In the genomic region with DNA sequence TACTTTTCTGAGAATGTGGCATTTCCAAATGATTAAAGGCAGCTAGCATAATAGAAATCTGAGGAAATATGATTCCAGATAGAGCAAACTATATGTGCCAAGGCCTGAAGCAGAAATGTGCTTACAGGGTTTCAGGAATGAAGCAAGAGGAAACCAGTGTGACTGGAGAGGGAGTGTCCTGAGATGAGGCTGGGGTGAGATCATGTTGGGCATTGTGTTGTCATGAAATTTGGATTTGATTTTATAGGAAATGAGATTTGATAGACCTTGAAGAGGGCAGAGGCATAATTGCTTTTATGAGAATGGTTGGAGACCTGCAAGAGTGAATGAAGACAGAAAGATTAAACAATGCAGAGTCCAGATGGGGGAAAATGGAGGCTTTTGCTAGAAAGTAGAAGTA, we compare ENCODE assay signal across 9 cellular contexts.
DNase-seq lines count a peak whose midpoint lies in the region; ATAC-seq and TF ChIP-seq lines count a peak whose summit lies in the region.
"Had no signal": no experiment of that assay in that cellular context is flagged by ENCODE, and none has a peak within 500 bp of the region (broad histone marks: within the 10 kb centered on the region; RNA-seq: fewer than 3 reads in every experiment).

No MANE protein-coding gene starts in this region.

- in situ Hi-C loops in IMR-90 (cut with MboI; ENCODE audit: low sequenced_read_pairs), result no loop called here

- no peaks in the 10 kb centered on the region for H4K20me1 ChIP-seq in IMR-90 (ENCODE audit: insufficient read depth, low read length)

- H3K27me3 ChIP-seq in IMR-90 (ENCODE audit: control insufficient read depth, insufficient read depth, low read length) (no peaks in the 10 kb centered on the region), dorsolateral prefrontal cortex (peaks cover 0 to 3% (median 0%) of the 10 kb centered on the region in 45 donors)

- H4K91ac ChIP-seq in IMR-90 (ENCODE audit: insufficient read depth, low read depth, low read length), result peak overlapping the region; percentile 89

- peak; percentile 61 for ATAC-seq in IMR-90 (ENCODE audit: low read depth)
- ATAC-seq in left colon, result peak; percentile 42
- no peak for ATAC-seq in GM19397 (IDR thresholded peaks at IDR 0.05; ENCODE audit: unreplicated experiment)

- CTCF ChIA-PET in AG04449 (lab: Yijun Ruan, JAX) (interaction anchor here (1.6 kb wide), 1 partner anchor 12 kb away, joined by 3 read pairs; no protein-coding TSS in a partner anchor), IMR-90 (lab: Yijun Ruan, JAX) (no interaction called here)

- dilution Hi-C loops in IMR-90 (cut with HindIII; ENCODE audit: low sequenced_read_pairs, unreplicated experiment), result no loop called here

- POLR2A ChIA-PET in AG04449 (lab: Yijun Ruan, JAX), result no interaction called here
- POLR2A ChIA-PET in IMR-90 (lab: Charles Lee; ENCODE audit: unreplicated experiment), result no interaction called here

- peak overlapping the region; percentile 86 for H3K14ac ChIP-seq in IMR-90 (replicated peaks; ENCODE audit: low read depth, low read length)

- TF ChIP-seq POLR2A in IMR-90 (IDR thresholded peaks at IDR 0.05; ENCODE audit: low read depth, low read length), result no peak

- TF ChIP-seq RAD21 in IMR-90 (IDR thresholded peaks at IDR 0.05; ENCODE audit: low read length), result no peak

- H2BK20ac ChIP-seq in IMR-90 (ENCODE audit: low read depth, low read length), result peak overlapping the region; percentile 96

- no peaks in the 10 kb centered on the region for H3K36me3 ChIP-seq in IMR-90 (ENCODE audit: control insufficient read depth, insufficient read depth, low read length)

- no peaks in the 10 kb centered on the region for H3K9me3 ChIP-seq in IMR-90 (ENCODE audit: control insufficient read depth, insufficient read depth, low read length)

- no peak overlapping the region for H3K9ac ChIP-seq in IMR-90 (ENCODE audit: low read depth, low read length)

- H3K9me1 ChIP-seq in IMR-90 (ENCODE audit: insufficient read depth, low read length), result peaks cover 4% of the 10 kb centered on the region

- DNase-seq in AG04449 (ENCODE audit: low read depth, low spot score) (peak; percentile 63), IMR-90 (peak; percentile 82), amniotic epithelial cell (ENCODE audit: low read depth) (peak; percentile 87), left colon (no peak), dorsolateral prefrontal cortex (no peak), putamen (ENCODE audit: low spot score) (no peak), NCI-H748 treated with DMSO at 0.1 percent for 48 hours (lab: John Stamatoyannopoulos, UW) (no peak)
- DNase-seq: NCI-H2171 had no signal

- peak overlapping the region; percentile 90 for H2BK120ac ChIP-seq in IMR-90 (ENCODE audit: low read depth, low read length)

- peak overlapping the region; percentile 56; the same call in 1 of the 2 replicates for H3K56ac ChIP-seq in IMR-90 (ENCODE audit: extremely low read depth, insufficient read depth, low read length)

- H3K4ac ChIP-seq in IMR-90 (ENCODE audit: low read depth, low read length), result peak overlapping the region; percentile 77

- intact Hi-C loops in IMR-90 (cut with micrococcal nuclease), result loop anchor here (5.0 kb wide), 2 partner anchors 121 to 271 kb away; no protein-coding TSS in a partner anchor
- intact Hi-C loops in left colon (cut with DNase I, micrococcal nuclease), result no loop called here
- intact Hi-C loops in dorsolateral prefrontal cortex (cut with DNase I), result no loop called here

- H3K27ac ChIP-seq in IMR-90 (ENCODE audit: insufficient read depth, low read length) (peak overlapping the region; percentile 56), dorsolateral prefrontal cortex (no peak overlapping the region)

- H4K8ac ChIP-seq in IMR-90 (ENCODE audit: low read depth in 2 of 2, low read length in 2 of 2), result peak overlapping the region; percentile 41 to 93

- peak overlapping the region; percentile 89; the same call in 1 of the 2 replicates for H2AK5ac ChIP-seq in IMR-90 (ENCODE audit: low read depth, low read length)

- H2AFZ ChIP-seq in IMR-90 (replicated peaks; ENCODE audit: low read length, poor library complexity), result no peak overlapping the region

- peak overlapping the region; percentile 49 for H4K5ac ChIP-seq in IMR-90 (ENCODE audit: low read depth, low read length)

- peak overlapping the region; percentile 81 for H2BK5ac ChIP-seq in IMR-90 (ENCODE audit: low read depth, low read length, poor library complexity, severe bottlenecking)

- H3K4me2 ChIP-seq in IMR-90 (ENCODE audit: low read depth, low read length), result peak overlapping the region; percentile 47

- peak overlapping the region; percentile 67 for H2BK15ac ChIP-seq in IMR-90 (ENCODE audit: low read depth, low read length)

- no TSS peak for BruUV-seq in IMR-90 (replicated peaks; lab: Mats Ljungman, UMichigan)

- H3K79me1 ChIP-seq in IMR-90 (ENCODE audit: low read depth in 1 of 2, low read length in 2 of 2), result no peaks in the 10 kb centered on the region

- H3K23ac ChIP-seq in IMR-90 (ENCODE audit: low read depth, low read length), result peak overlapping the region; percentile 43

- no peak overlapping the region for H2AK9ac ChIP-seq in IMR-90 (replicated peaks; ENCODE audit: low read depth, low read length, poor library complexity)

- no peak for TF ChIP-seq CTCF in AG04449 (IDR thresholded peaks at IDR 0.05; ENCODE audit: insufficient read depth, low read length, missing control alignments)
- no peak for TF ChIP-seq CTCF in IMR-90 (conservative IDR thresholded peaks at IDR 0.05; ENCODE audit: low read depth, low read length)
- no peak for TF ChIP-seq CTCF in dorsolateral prefrontal cortex (IDR thresholded peaks at IDR 0.05 in 54 of 56, conservative IDR thresholded peaks at IDR 0.05 in 2 of 56; ENCODE audit: low read depth in 1 of 56, partially characterized antibody in 56 of 56)

- peaks cover 20% of the 10 kb centered on the region for H3K4me1 ChIP-seq in IMR-90 (ENCODE audit: control insufficient read depth, insufficient read depth, low read length)

- H3K4me3 ChIP-seq in AG04449 (ENCODE audit: low read depth, low read length) (no peak overlapping the region), IMR-90 (ENCODE audit: insufficient read depth, low read depth, low read length) (no peak overlapping the region), dorsolateral prefrontal cortex (no peak overlapping the region)

- H3K18ac ChIP-seq in IMR-90 (ENCODE audit: low read depth, low read length), result peak overlapping the region; percentile 58

TF ChIP-seq in IMR-90, 13 proteins besides CTCF, POLR2A, EP300 and RAD21:
- no peak for TF ChIP-seq MAZ (IDR thresholded peaks at IDR 0.05; ENCODE audit: borderline replicate concordance, low read depth, low read length)
- no peak for TF ChIP-seq MXI1 (IDR thresholded peaks at IDR 0.05; ENCODE audit: borderline replicate concordance, low read depth, low read length)
- no peak for TF ChIP-seq USF2 (IDR thresholded peaks at IDR 0.05; ENCODE audit: low read depth, low read length)
- TF ChIP-seq, protein P1, sequence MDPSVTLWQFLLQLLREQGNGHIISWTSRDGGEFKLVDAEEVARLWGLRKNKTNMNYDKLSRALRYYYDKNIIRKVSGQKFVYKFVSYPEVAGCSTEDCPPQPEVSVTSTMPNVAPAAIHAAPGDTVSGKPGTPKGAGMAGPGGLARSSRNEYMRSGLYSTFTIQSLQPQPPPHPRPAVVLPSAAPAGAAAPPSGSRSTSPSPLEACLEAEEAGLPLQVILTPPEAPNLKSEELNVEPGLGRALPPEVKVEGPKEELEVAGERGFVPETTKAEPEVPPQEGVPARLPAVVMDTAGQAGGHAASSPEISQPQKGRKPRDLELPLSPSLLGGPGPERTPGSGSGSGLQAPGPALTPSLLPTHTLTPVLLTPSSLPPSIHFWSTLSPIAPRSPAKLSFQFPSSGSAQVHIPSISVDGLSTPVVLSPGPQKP (IDR thresholded peaks at IDR 0.05; ENCODE audit: borderline replicate concordance, low read depth, low read length), result no peak
- no peak for TF ChIP-seq RCOR1 (IDR thresholded peaks at IDR 0.05; ENCODE audit: insufficient replicate concordance, low read length)
- TF ChIP-seq CEBPB (IDR thresholded peaks at IDR 0.05; ENCODE audit: low read depth, low read length), result peak; percentile 91
- TF ChIP-seq BHLHE40 (IDR thresholded peaks at IDR 0.05; ENCODE audit: low read depth, low read length), result no peak
- TF ChIP-seq CHD1 (IDR thresholded peaks at IDR 0.05; ENCODE audit: low read depth, low read length), result no peak

Comparison
In these comparisons a context has a peak if more than half of its experiments do, and no peak if none do; other contexts are left out.
1. DNase-seq: peak in AG04449 (single experiment), IMR-90 (single experiment) and amniotic epithelial cell (single experiment); none in left colon (0 of 2), dorsolateral prefrontal cortex (0 of 10), putamen (single experiment) and NCI-H748 treated with DMSO at 0.1 percent for 48 hours (single experiment).